Comparison of ENCODE assay signal across 1 cellular context in genomic region chr14:43243168-43243567, GRCh38.
TF ChIP-seq lines count a peak whose summit lies in the region.

No MANE protein-coding gene starts in this region.

TF ChIP-seq in HepG2, 621 proteins besides CTCF, POLR2A, EP300 and RAD21 (continued from another document):
- TF ChIP-seq MEIS1 (CRISPR knock-in tag; IDR thresholded peaks at IDR 0.05; ENCODE audit: borderline replicate concordance) (no peak), NFAT5 (CRISPR knock-in tag; IDR thresholded peaks at IDR 0.05) (no peak), CREB3 (CRISPR knock-in tag; IDR thresholded peaks at IDR 0.05) (no peak), TRAFD1 (CRISPR knock-in tag; IDR thresholded peaks at IDR 0.05; ENCODE audit: borderline replicate concordance) (no peak), ZNF10 (CRISPR knock-in tag; IDR thresholded peaks at IDR 0.05; ENCODE audit: borderline replicate concordance, low read depth) (no peak), MAFF (IDR thresholded peaks at IDR 0.05; ENCODE audit: low read depth, low read length) (peak; percentile 99)
